In the genomic region with DNA sequence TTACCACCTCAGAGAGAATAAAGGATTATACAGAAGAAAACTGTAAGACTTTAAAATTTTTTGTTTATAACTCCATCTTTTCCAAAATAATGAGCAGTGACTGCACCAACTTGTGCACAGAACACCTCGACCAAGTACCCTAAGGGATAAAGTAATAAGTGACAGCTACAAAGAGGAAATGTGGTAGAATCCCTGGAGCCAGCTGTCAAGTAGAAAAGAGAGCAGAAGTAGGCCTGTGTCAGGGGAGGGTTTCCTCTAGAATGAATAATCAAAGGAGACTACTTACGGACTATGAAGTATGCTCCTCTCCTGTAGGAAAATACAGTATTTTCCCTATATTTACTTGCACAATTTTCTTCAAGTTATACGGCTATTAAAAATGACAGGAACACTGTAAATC, we compare ENCODE assay signal across 8 cellular contexts. TPM values are rescaled to one million over a fixed set of nuclear protein-coding genes. Genes with fewer than 3 reads are reported as not detected.
DNase-seq lines count a peak whose midpoint lies in the region; ATAC-seq and TF ChIP-seq lines count a peak whose summit lies in the region.

No MANE protein-coding gene starts in this region.

- peak overlapping the region; percentile 85 for H3K4me3 Mint-ChIP-seq in CD4-positive, alpha-beta T cell
- H3K4me3 Mint-ChIP-seq in chondrocyte (ENCODE audit: unreplicated experiment) (peak overlapping the region; percentile 84), nephron progenitor cell (peak overlapping the region; percentile 90)

- peaks cover 45% of the 10 kb centered on the region for H3K4me1 Mint-ChIP-seq in CD4-positive, alpha-beta T cell (ENCODE audit: low read depth)
- peaks cover 18% of the 10 kb centered on the region for H3K4me1 Mint-ChIP-seq in chondrocyte (ENCODE audit: low read depth)
- H3K4me1 Mint-ChIP-seq in nephron progenitor cell: peaks cover 15% of the 10 kb centered on the region

- CTCF ChIA-PET in CD4-positive, alpha-beta T cell (lab: Charles Lee): no interaction called here

- H3K27ac ChIP-seq in CD4-positive, alpha-beta T cell (ENCODE audit: low read depth, low read length): no peak overlapping the region

- no peaks in the 10 kb centered on the region for H3K9me3 ChIP-seq in CD4-positive, alpha-beta T cell (ENCODE audit: control insufficient read depth, low read length)

- POLR2A ChIA-PET in CD4-positive, alpha-beta T cell (lab: Charles Lee): interaction anchor here (2.0 kb wide), 1 partner anchor 273 kb away, joined by 5 read pairs; no protein-coding TSS in a partner anchor

- no peaks in the 10 kb centered on the region for H3K27me3 Mint-ChIP-seq in CD4-positive, alpha-beta T cell
- H3K27me3 Mint-ChIP-seq in chondrocyte (ENCODE audit: low read depth): no peaks in the 10 kb centered on the region
- no peaks in the 10 kb centered on the region for H3K27me3 Mint-ChIP-seq in nephron progenitor cell (ENCODE audit: low read depth, poor library complexity)

- TF ChIP-seq CTCF in CD4-positive, alpha-beta T cell (IDR thresholded peaks at IDR 0.05): no peak
- no peak for TF ChIP-seq CTCF in chondrocyte (IDR thresholded peaks at IDR 0.05)
- no peak for TF ChIP-seq CTCF in nephron progenitor cell (IDR thresholded peaks at IDR 0.05)

- peaks cover 38% of the 10 kb centered on the region for H3K36me3 Mint-ChIP-seq in CD4-positive, alpha-beta T cell (ENCODE audit: low read depth)
- peaks cover 3% of the 10 kb centered on the region for H3K36me3 Mint-ChIP-seq in chondrocyte (ENCODE audit: low read depth)
- H3K36me3 Mint-ChIP-seq in nephron progenitor cell (ENCODE audit: low read depth): peaks cover 42% of the 10 kb centered on the region

- peak overlapping the region; percentile 88 for H3K27ac Mint-ChIP-seq in CD4-positive, alpha-beta T cell
- H3K27ac Mint-ChIP-seq in chondrocyte (ENCODE audit: unreplicated experiment) (peak overlapping the region; percentile 67), nephron progenitor cell (no peak overlapping the region)

- intact Hi-C loops in CD4-positive, alpha-beta T cell (cut with DNase I, micrococcal nuclease): no loop called here

- no peaks in the 10 kb centered on the region for H3K9me3 Mint-ChIP-seq in CD4-positive, alpha-beta T cell
- no peaks in the 10 kb centered on the region for H3K9me3 Mint-ChIP-seq in chondrocyte (ENCODE audit: low read depth)
- peaks cover 52% of the 10 kb centered on the region for H3K9me3 Mint-ChIP-seq in nephron progenitor cell

- H3K27me3 ChIP-seq in CD4-positive, alpha-beta T cell (ENCODE audit: control insufficient read depth, insufficient read depth, low read length): no peaks in the 10 kb centered on the region

- no peak for DNase-seq in CD4-positive, alpha-beta T cell
- peak; percentile 16 for DNase-seq in M059J (ENCODE audit: low read depth)
- no peak for DNase-seq in chondrocyte (ENCODE audit: low spot score)
- no peak for DNase-seq in nephron progenitor cell
- no peak for DNase-seq in NCI-H2029 treated with DMSO at 0.1 percent for 48 hours (lab: John Stamatoyannopoulos, UW)
- no peak for DNase-seq in H4 (ENCODE audit: low spot score)

- no peak for ATAC-seq in CD4-positive, alpha-beta T cell (ENCODE audit: poor library complexity)
- ATAC-seq in GM21619 (IDR thresholded peaks at IDR 0.05; ENCODE audit: unreplicated experiment) (no peak), GM19397 (IDR thresholded peaks at IDR 0.05; ENCODE audit: unreplicated experiment) (no peak)

RNA-seq across cellular contexts. Expression of a gene that starts 1.2 kb away (rescaled TPM):
- total RNA-seq in CD4-positive, alpha-beta T cell: 10 to 100 TPM; 56.1 to 62.5 TPM
- 33.0 and 56.4 TPM in 2 replicates for total RNA-seq in M059J (2014; rRNA removed; shearing (Covaris generic))
- 55.0 to 81.0 TPM (median 60.5 TPM) in 3 replicates for total RNA-seq in chondrocyte
- total RNA-seq in H4 (2014; rRNA removed; shearing (Covaris generic)): 31.7 and 52.5 TPM in 2 replicates

RNA-seq across cellular contexts. Expression of a gene that starts 23.7 kb away (rescaled TPM):
- under 1 TPM; 0.11 to 0.17 TPM for total RNA-seq in CD4-positive, alpha-beta T cell
- 0.74 and 1.4 TPM in 2 replicates for total RNA-seq in M059J (2014; rRNA removed; shearing (Covaris generic))
- total RNA-seq in chondrocyte: 0.28 to 0.62 TPM (median 0.53 TPM) in 3 replicates
- 0.45 and 0.89 TPM in 2 replicates for total RNA-seq in H4 (2014; rRNA removed; shearing (Covaris generic))
